Comparison of ENCODE assay signal across 20 cellular contexts in the genomic region with DNA sequence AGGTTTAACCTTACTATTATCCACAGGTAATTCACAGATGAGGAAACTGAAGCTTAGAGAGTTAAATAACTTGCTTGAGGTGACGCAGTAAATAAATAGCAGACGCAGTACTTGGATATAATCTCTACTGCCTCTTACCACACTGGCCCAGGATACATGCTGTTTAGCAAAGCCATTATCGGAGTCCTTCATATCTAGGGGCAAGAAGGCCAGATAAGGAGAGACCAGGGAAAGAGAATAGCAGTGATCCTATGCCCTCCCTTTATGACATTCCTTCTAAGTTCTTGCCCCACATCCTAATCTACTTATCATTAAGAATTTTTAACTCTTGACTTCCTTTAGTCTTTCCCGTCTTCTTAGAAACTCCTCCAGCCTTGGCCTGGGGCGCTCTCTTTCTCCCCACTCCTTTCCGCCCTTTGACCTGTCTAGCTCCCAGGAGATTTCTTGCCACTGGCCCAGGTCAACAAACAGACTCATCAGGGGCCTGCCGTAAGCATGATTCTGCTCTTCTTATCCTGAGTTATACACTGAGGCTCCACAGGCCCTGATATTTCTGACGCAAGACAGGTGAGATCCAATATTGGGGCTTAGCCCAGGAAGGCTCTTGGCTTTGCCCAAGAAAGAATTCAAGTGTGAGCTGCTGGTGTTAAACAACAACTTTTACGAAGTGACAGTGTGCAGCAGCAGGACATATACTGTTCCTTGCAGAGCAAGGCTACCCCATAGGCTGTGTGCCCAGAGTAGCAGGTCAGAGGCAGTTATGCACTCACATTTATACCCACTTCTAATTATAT. TPM values are rescaled to one million over a fixed set of nuclear protein-coding genes. Genes with fewer than 3 reads are reported as not detected.
DNase-seq lines count a peak whose midpoint lies in the region; ATAC-seq and TF ChIP-seq lines count a peak whose summit lies in the region.
"Had no signal": no experiment of that assay in that cellular context is flagged by ENCODE, and none has a peak within 500 bp of the region (broad histone marks: within the 10 kb centered on the region; RNA-seq: fewer than 3 reads in every experiment).

No MANE protein-coding gene starts in this region.

- H3K56ac ChIP-seq in mesendoderm (ENCODE audit: low read length), result peak overlapping the region; percentile 79

- peak overlapping the region; percentile 93 for H2BK15ac ChIP-seq in mesendoderm (replicated peaks; ENCODE audit: low read depth)

- no peaks in the 10 kb centered on the region for H3K79me2 ChIP-seq in mesendoderm (ENCODE audit: control insufficient read depth, insufficient read depth, low read length)

- intact Hi-C loops in activated CD4-positive, alpha-beta T cell treated with anti-CD3 and anti-CD28 coated beads, Interleukin-2, amount 10 ng/mL, durations not matched to agents 24 days and 14 days (cut with micrococcal nuclease), result no loop called here

- H2AK5ac ChIP-seq in mesendoderm (ENCODE audit: low read length), result peak overlapping the region; percentile 65

- H3K79me1 ChIP-seq in mesendoderm (ENCODE audit: low read length), result no peaks in the 10 kb centered on the region

- H3K36me3 Mint-ChIP-seq in activated CD4-positive, alpha-beta T cell treated with anti-CD3 and anti-CD28 coated beads, Interleukin-2, amount 10 ng/mL, durations not matched to agents 24 days and 14 days (ENCODE audit: low read depth), result peaks cover 21% of the 10 kb centered on the region
- H3K36me3 Mint-ChIP-seq: CD4-positive, alpha-beta memory T cell; neural progenitor cell had no signal

- peak overlapping the region; percentile 98 for H3K4ac ChIP-seq in mesendoderm (ENCODE audit: low read depth, low read length)

- peak overlapping the region; percentile 92 for H3K27ac ChIP-seq in mesendoderm (ENCODE audit: low read depth, low read length)
- H3K27ac ChIP-seq: brain microvascular endothelial cell, neural progenitor cell, vagina had no signal

- no peak for DNase-seq in activated CD4-positive, alpha-beta T cell treated with anti-CD3 and anti-CD28 coated beads, Interleukin-2, amount 10 ng/mL, durations not matched to agents 24 days and 14 days
- DNase-seq in activated CD4-positive, alpha-beta T cell treated with anti-CD3 and anti-CD28 coated beads for 48 hours, result no peak
- DNase-seq in ELF-1 (ENCODE audit: low read depth, low spot score) (peak; percentile 66), NB4 (ENCODE audit: low read depth) (peak; percentile 33), mesendoderm (peak; percentile 96), NCI-H128 (lab: John Stamatoyannopoulos, UW; ENCODE audit: unreplicated experiment) (no peak)
- no peak for DNase-seq in stimulated activated naive CD4-positive, alpha-beta T cell treated with Interleukin-2 at 50 U/mL for 16 hours (lab: John Stamatoyannopoulos, UW)
- DNase-seq: activated naive CD4-positive, alpha-beta T cell; brain microvascular endothelial cell; CD4-positive, alpha-beta memory T cell; dermis blood vessel endothelial cell; heart left ventricle; HFFc6; stimulated activated naive CD8-positive, alpha-beta T cell treated with anti-CD3 and anti-CD28 coated beads, Interleukin-15, Interleukin-2, amounts not matched to agents 100 U/mL and 50 U/mL, for 24 hours had no signal

- peaks cover 21% of the 10 kb centered on the region for H3K9me3 Mint-ChIP-seq in activated CD4-positive, alpha-beta T cell treated with anti-CD3 and anti-CD28 coated beads, Interleukin-2, amount 10 ng/mL, durations not matched to agents 24 days and 14 days
- H3K9me3 Mint-ChIP-seq: CD4-positive, alpha-beta memory T cell; HFFc6 had no signal

- no peak overlapping the region for H4K8ac ChIP-seq in mesendoderm (ENCODE audit: low read depth, low read length)

- no peak for TF ChIP-seq POLR2A in NB4 (IDR thresholded peaks at IDR 0.05; ENCODE audit: extremely low read depth, insufficient read length)

- H2BK5ac ChIP-seq in mesendoderm (ENCODE audit: low read length), result peak overlapping the region; percentile 96

- no peak for TF ChIP-seq CTCF in NB4 (IDR thresholded peaks at IDR 0.05; ENCODE audit: low read depth, low read length)

- H3K36me3 ChIP-seq in mesendoderm (ENCODE audit: control insufficient read depth, insufficient read depth, low read length), result no peaks in the 10 kb centered on the region
- H3K36me3 ChIP-seq: brain microvascular endothelial cell, heart left ventricle, neural progenitor cell, vagina had no signal

- peak overlapping the region; percentile 56 for H2BK120ac ChIP-seq in mesendoderm (ENCODE audit: low read depth, low read length)

- H3K27ac Mint-ChIP-seq in activated CD4-positive, alpha-beta T cell treated with anti-CD3 and anti-CD28 coated beads, Interleukin-2, amount 10 ng/mL, durations not matched to agents 24 days and 14 days, result peak overlapping the region; percentile 81
- H3K27ac Mint-ChIP-seq: HFFc6, memory B cell, neural progenitor cell had no signal

- no CpG with 5 or more reads among the region's 9 CpGs for WGBS in mesendoderm (ENCODE audit: extremely low coverage, insufficient coverage, low lambda C conversion rate)

- H3K4me1 Mint-ChIP-seq in activated CD4-positive, alpha-beta T cell treated with anti-CD3 and anti-CD28 coated beads, Interleukin-2, amount 10 ng/mL, durations not matched to agents 24 days and 14 days, result peaks cover 68% of the 10 kb centered on the region

- H3K4me1 ChIP-seq in mesendoderm (ENCODE audit: control insufficient read depth, low read depth, low read length), result peaks cover 9% of the 10 kb centered on the region
- H3K4me1 ChIP-seq: vagina had no signal

- no peak for ATAC-seq in HG03571 (IDR thresholded peaks at IDR 0.05; ENCODE audit: unreplicated experiment)
- ATAC-seq: esophagus mucosa; stimulated activated naive CD8-positive, alpha-beta T cell treated with anti-CD3 and anti-CD28 coated beads, Interleukin-15, Interleukin-2, amounts not matched to agents 100 U/mL and 50 U/mL, for 24 hours had no signal

- no peak overlapping the region for H3K4me2 ChIP-seq in mesendoderm (ENCODE audit: low read length)
- H3K4me2 ChIP-seq: neural progenitor cell had no signal

- H3K18ac ChIP-seq in mesendoderm (ENCODE audit: low read length), result peak overlapping the region; percentile 96

- peak overlapping the region; percentile 59 for H3K4me3 Mint-ChIP-seq in activated CD4-positive, alpha-beta T cell treated with anti-CD3 and anti-CD28 coated beads, Interleukin-2, amount 10 ng/mL, durations not matched to agents 24 days and 14 days
- H3K4me3 Mint-ChIP-seq: HFFc6, memory B cell, neural progenitor cell had no signal

- H3K27me3 Mint-ChIP-seq in activated CD4-positive, alpha-beta T cell treated with anti-CD3 and anti-CD28 coated beads, Interleukin-2, amount 10 ng/mL, durations not matched to agents 24 days and 14 days, result no peaks in the 10 kb centered on the region
- H3K27me3 Mint-ChIP-seq: CD4-positive, alpha-beta memory T cell; memory B cell had no signal

- peak overlapping the region; percentile 44 for H3K9ac ChIP-seq in mesendoderm (ENCODE audit: low read length)
- H3K9ac ChIP-seq: neural progenitor cell had no signal

- H3K23ac ChIP-seq in mesendoderm (ENCODE audit: low read length), result no peak overlapping the region

- no peaks in the 10 kb centered on the region for H3K27me3 ChIP-seq in mesendoderm (ENCODE audit: insufficient read depth, low read length, poor library complexity)
- H3K27me3 ChIP-seq: brain microvascular endothelial cell, heart left ventricle, neural progenitor cell, vagina had no signal

- H3K4me3 ChIP-seq in NB4 (ENCODE audit: low read depth, low read length) (peak overlapping the region; percentile 47), mesendoderm (ENCODE audit: low read length) (no peak overlapping the region)
- H3K4me3 ChIP-seq: heart left ventricle, neural progenitor cell, vagina had no signal

- H4K5ac ChIP-seq in mesendoderm (ENCODE audit: low read length), result peak overlapping the region; percentile 42

RNA-seq across cellular contexts. Expression of a gene that starts 11.5 kb away (rescaled TPM):
- 113 and 114 TPM in 2 replicates for total RNA-seq in activated CD4-positive, alpha-beta T cell treated with anti-CD3 and anti-CD28 coated beads, Interleukin-2, amount 10 ng/mL, durations not matched to agents 24 days and 14 days
- polyA plus RNA-seq in mesendoderm (2013, experiment 1 of 2), result 0.10 TPM
- 0.11 TPM for polyA plus RNA-seq in mesendoderm (2013, experiment 2 of 2)
- total RNA-seq: Daoy, dermis blood vessel endothelial cell, HFFc6 had no signal

RNA-seq across cellular contexts. Expression of a gene that starts 53.3 kb away (rescaled TPM):
- 206 and 208 TPM in 2 replicates for total RNA-seq in activated CD4-positive, alpha-beta T cell treated with anti-CD3 and anti-CD28 coated beads, Interleukin-2, amount 10 ng/mL, durations not matched to agents 24 days and 14 days
- polyA plus RNA-seq in mesendoderm (2013, experiment 1 of 2), result 2.5 TPM
- polyA plus RNA-seq in mesendoderm (2013, experiment 2 of 2), result 2.7 TPM
- total RNA-seq: Daoy, dermis blood vessel endothelial cell, HFFc6 had no signal

Comparison
In these comparisons a context has a peak if more than half of its experiments do, and no peak if none do; other contexts are left out.
1. DNase-seq: peak in ELF-1 (single experiment), NB4 (single experiment) and mesendoderm (single experiment); none in activated CD4-positive, alpha-beta T cell treated with anti-CD3 and anti-CD28 coated beads, Interleukin-2, amount 10 ng/mL, durations not matched to agents 24 days and 14 days (single experiment), activated CD4-positive, alpha-beta T cell treated with anti-CD3 and anti-CD28 coated beads for 48 hours (single experiment), NCI-H128 (single experiment) and stimulated activated naive CD4-positive, alpha-beta T cell treated with Interleukin-2 at 50 U/mL for 16 hours (single experiment).